Comparison of ENCODE assay signal across 1 cellular context in the genomic region with DNA sequence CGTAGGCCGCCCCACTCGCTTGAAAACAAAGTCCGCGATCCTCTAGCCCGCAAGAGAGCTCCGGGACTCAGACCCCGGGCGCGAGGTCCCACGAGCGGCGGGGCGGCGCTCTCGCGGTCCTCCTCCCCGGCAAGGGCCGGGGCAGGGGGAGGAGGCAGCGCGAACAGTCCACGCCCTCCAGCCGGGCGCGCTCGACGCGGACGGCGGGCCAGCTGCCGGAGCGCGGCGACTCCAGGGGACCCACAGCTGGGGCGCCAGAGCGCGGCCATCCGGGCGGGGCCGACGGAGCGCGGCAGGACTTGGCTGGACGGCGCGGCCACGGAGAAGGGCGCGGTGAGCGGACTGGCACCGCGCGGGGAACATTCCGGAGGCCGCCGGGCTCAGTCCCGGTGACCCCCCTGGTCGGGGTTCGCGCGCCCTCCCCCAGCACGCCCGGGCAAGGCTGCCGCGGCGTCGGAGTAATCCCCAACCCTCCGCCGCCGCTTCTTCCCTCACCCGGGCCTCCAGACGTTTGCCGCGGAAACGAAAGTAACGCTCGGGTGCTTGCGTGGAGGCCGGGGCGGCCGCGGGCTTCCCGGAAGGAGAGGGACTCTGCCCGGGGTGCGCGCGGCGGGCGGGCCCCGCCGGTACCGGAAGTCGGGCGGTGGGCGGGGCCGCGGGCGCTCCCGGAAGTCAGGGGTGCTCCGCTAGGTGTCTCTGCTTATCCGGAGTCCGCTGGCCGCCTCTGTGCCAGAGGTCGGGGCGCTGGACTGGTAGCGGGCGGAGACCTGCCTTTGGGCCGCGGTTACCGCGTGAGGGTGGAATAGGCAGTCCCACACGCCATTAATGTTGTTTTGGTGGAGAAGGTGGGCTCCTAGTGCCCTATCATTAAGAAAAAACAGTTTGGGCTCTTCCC.
TF ChIP-seq lines count a peak whose summit lies in the region.

Gene RIPK1, plus strand, starts transcription at position 166 of the 895 bp plus-strand sequence. CDS start 8,330 bp downstream, outside the sequence.

TF ChIP-seq in HepG2, 621 proteins besides CTCF, POLR2A, EP300 and RAD21 (continued from another document and continues in another):
- TF ChIP-seq GMEB2 (CRISPR knock-in tag; IDR thresholded peaks at IDR 0.05; ENCODE audit: low read depth), result peak; percentile 45; the same call in 1 of the 2 replicates
- TF ChIP-seq MAFG (CRISPR knock-in tag; IDR thresholded peaks at IDR 0.05), result no peak
- TF ChIP-seq, protein P1, sequence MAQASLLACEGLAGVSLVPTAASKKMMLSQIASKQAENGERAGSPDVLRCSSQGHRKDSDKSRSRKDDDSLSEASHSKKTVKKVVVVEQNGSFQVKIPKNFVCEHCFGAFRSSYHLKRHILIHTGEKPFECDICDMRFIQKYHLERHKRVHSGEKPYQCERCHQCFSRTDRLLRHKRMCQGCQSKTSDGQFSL (CRISPR knock-in tag; IDR thresholded peaks at IDR 0.05), result no peak; the same call in 1 of the 2 replicates
- TF ChIP-seq ATF5 (CRISPR knock-in tag; IDR thresholded peaks at IDR 0.05; ENCODE audit: low read depth), result no peak; the same call in 1 of the 2 replicates
- peak; percentile 78 for TF ChIP-seq ZEB1 (IDR thresholded peaks at IDR 0.05; ENCODE audit: insufficient replicate concordance, low read depth)
- TF ChIP-seq JDP2 (CRISPR knock-in tag; IDR thresholded peaks at IDR 0.05; ENCODE audit: borderline replicate concordance), result no peak
- TF ChIP-seq ZNF703 (CRISPR knock-in tag; IDR thresholded peaks at IDR 0.05; ENCODE audit: borderline replicate concordance), result peak; percentile 87; the same call in 1 of the 2 replicates
- peak; percentile 92; the same call in 1 of the 2 replicates for TF ChIP-seq ZIK1 (CRISPR knock-in tag; IDR thresholded peaks at IDR 0.05; ENCODE audit: borderline replicate concordance, low read depth)
- TF ChIP-seq MAF1 (CRISPR knock-in tag; IDR thresholded peaks at IDR 0.05; ENCODE audit: borderline replicate concordance), result peak; percentile 88
- no peak for TF ChIP-seq NFKBIZ (CRISPR knock-in tag; IDR thresholded peaks at IDR 0.05)
- TF ChIP-seq HOXA9 (CRISPR knock-in tag; IDR thresholded peaks at IDR 0.05; ENCODE audit: borderline replicate concordance), result 0 out of 2 replicates have a peak, but pooled peaks have one; percentile 62
- no peak; the same call in 1 of the 2 replicates for TF ChIP-seq MTERF4 (CRISPR knock-in tag; IDR thresholded peaks at IDR 0.05)
- TF ChIP-seq ZSCAN22 (CRISPR knock-in tag; IDR thresholded peaks at IDR 0.05), result no peak
- TF ChIP-seq KLF12 (CRISPR knock-in tag; IDR thresholded peaks at IDR 0.05; ENCODE audit: borderline replicate concordance), result peak; percentile 96
- TF ChIP-seq BCL6 (CRISPR knock-in tag; IDR thresholded peaks at IDR 0.05), result 0 out of 2 replicates have a peak, but pooled peaks have one; percentile 21
- no peak for TF ChIP-seq NFRKB (IDR thresholded peaks at IDR 0.05)
- peak; percentile 97; the same call in 1 of the 2 replicates for TF ChIP-seq ELF4 (CRISPR knock-in tag; IDR thresholded peaks at IDR 0.05; ENCODE audit: borderline replicate concordance)
- TF ChIP-seq KLF16 (CRISPR knock-in tag; IDR thresholded peaks at IDR 0.05), result peak; percentile 15 to 80; a peak in 1 of 4 replicates
- TF ChIP-seq ZNF792 (CRISPR knock-in tag; IDR thresholded peaks at IDR 0.05), result no peak; the same call in 1 of the 2 replicates
- TF ChIP-seq CREM (IDR thresholded peaks at IDR 0.05), result 0 out of 2 replicates have a peak, but pooled peaks have one; percentile 10
- TF ChIP-seq CREM (CRISPR knock-in tag; IDR thresholded peaks at IDR 0.05), result no peak
- 0 out of 2 replicates have a peak, but pooled peaks have one; percentile 49 for TF ChIP-seq RORA (CRISPR knock-in tag; IDR thresholded peaks at IDR 0.05)
- TF ChIP-seq NFATC3 (CRISPR knock-in tag; IDR thresholded peaks at IDR 0.05), result 0 out of 2 replicates have a peak, but pooled peaks have one; percentile 91
- TF ChIP-seq ZNF235 (CRISPR knock-in tag; IDR thresholded peaks at IDR 0.05; ENCODE audit: borderline replicate concordance), result no peak
- TF ChIP-seq SNAI1 (CRISPR knock-in tag; IDR thresholded peaks at IDR 0.05; ENCODE audit: borderline replicate concordance), result peak; percentile 68; the same call in 1 of the 2 replicates
- no peak; the same call in 1 of the 2 replicates for TF ChIP-seq ZNF180 (CRISPR knock-in tag; IDR thresholded peaks at IDR 0.05; ENCODE audit: borderline replicate concordance, low read depth)
- no peak for TF ChIP-seq ZFP37 (CRISPR knock-in tag; IDR thresholded peaks at IDR 0.05; ENCODE audit: borderline replicate concordance)
- TF ChIP-seq HOXA5 (CRISPR knock-in tag; IDR thresholded peaks at IDR 0.05), result peak; percentile 87; the same call in 1 of the 2 replicates
- TF ChIP-seq NFIC (IDR thresholded peaks at IDR 0.05; ENCODE audit: low read length), result peak; percentile 33; the same call in 1 of the 2 replicates
- peak; percentile 88 for TF ChIP-seq THAP11 (CRISPR knock-in tag; IDR thresholded peaks at IDR 0.05)
- peak; percentile 75; the same call in 1 of the 2 replicates for TF ChIP-seq BATF2 (CRISPR knock-in tag; IDR thresholded peaks at IDR 0.05)
- TF ChIP-seq, protein P2, sequence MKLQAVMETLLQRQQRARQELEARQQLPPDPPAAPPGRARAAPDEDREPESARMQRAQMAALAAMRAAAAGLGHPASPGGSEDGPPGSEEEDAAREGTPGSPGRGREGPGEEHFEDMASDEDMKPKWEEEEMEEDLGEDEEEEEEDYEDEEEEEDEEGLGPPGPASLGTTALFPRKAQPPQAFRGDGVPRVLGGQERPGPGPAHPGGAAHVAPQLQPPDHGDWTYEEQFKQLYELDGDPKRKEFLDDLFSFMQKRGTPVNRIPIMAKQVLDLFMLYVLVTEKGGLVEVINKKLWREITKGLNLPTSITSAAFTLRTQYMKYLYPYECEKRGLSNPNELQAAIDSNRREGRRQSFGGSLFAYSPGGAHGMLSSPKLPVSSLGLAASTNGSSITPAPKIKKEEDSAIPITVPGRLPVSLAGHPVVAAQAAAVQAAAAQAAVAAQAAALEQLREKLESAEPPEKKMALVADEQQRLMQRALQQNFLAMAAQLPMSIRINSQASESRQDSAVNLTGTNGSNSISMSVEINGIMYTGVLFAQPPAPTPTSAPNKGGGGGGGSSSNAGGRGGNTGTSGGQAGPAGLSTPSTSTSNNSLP (IDR thresholded peaks at IDR 0.05; ENCODE audit: low read depth, low read length), result no peak
- peak; percentile 82; the same call in 1 of the 2 replicates for TF ChIP-seq ZNF614 (CRISPR knock-in tag; IDR thresholded peaks at IDR 0.05; ENCODE audit: borderline replicate concordance)
- TF ChIP-seq ZNF260 (CRISPR knock-in tag; IDR thresholded peaks at IDR 0.05; ENCODE audit: borderline replicate concordance, low read depth), result no peak
- TF ChIP-seq, protein P3, sequence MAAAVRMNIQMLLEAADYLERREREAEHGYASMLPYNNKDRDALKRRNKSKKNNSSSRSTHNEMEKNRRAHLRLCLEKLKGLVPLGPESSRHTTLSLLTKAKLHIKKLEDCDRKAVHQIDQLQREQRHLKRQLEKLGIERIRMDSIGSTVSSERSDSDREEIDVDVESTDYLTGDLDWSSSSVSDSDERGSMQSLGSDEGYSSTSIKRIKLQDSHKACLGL (CRISPR knock-in tag; IDR thresholded peaks at IDR 0.05), result peak; percentile 83
- 0 out of 2 replicates have a peak, but pooled peaks have one; percentile 28 for TF ChIP-seq ZNF205 (CRISPR knock-in tag; IDR thresholded peaks at IDR 0.05)
- TF ChIP-seq ZNF33B (CRISPR knock-in tag; IDR thresholded peaks at IDR 0.05), result peak; percentile 83; the same call in 1 of the 2 replicates
- no peak; the same call in none of the 2 replicates for TF ChIP-seq ZNF234 (CRISPR knock-in tag; conservative IDR thresholded peaks at IDR 0.05)
- peak; percentile 15 for TF ChIP-seq ATF3 (CRISPR knock-in tag; IDR thresholded peaks at IDR 0.05)
- no peak for TF ChIP-seq ZNF30 (CRISPR knock-in tag; IDR thresholded peaks at IDR 0.05)
- TF ChIP-seq SRSF1 (optimal IDR thresholded peaks at IDR 0.05; ENCODE audit: low read depth, low read length), result peak; percentile 77
- TF ChIP-seq MEIS1 (CRISPR knock-in tag; IDR thresholded peaks at IDR 0.05; ENCODE audit: borderline replicate concordance), result no peak; the same call in 1 of the 2 replicates
- TF ChIP-seq FOXK1 (CRISPR knock-in tag; IDR thresholded peaks at IDR 0.05; ENCODE audit: borderline replicate concordance, low read depth), result peak; percentile 48; the same call in 1 of the 2 replicates
- peak; percentile 99 for TF ChIP-seq BCL3 (CRISPR knock-in tag; IDR thresholded peaks at IDR 0.05)
- 0 out of 2 replicates have a peak, but pooled peaks have one; percentile 21 for TF ChIP-seq ZNF713 (CRISPR knock-in tag; IDR thresholded peaks at IDR 0.05)
- TF ChIP-seq, protein P4, sequence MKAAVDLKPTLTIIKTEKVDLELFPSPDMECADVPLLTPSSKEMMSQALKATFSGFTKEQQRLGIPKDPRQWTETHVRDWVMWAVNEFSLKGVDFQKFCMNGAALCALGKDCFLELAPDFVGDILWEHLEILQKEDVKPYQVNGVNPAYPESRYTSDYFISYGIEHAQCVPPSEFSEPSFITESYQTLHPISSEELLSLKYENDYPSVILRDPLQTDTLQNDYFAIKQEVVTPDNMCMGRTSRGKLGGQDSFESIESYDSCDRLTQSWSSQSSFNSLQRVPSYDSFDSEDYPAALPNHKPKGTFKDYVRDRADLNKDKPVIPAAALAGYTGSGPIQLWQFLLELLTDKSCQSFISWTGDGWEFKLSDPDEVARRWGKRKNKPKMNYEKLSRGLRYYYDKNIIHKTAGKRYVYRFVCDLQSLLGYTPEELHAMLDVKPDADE (CRISPR knock-in tag; IDR thresholded peaks at IDR 0.05), result no peak
- no peak for TF ChIP-seq STAT5B (CRISPR knock-in tag; IDR thresholded peaks at IDR 0.05)
- TF ChIP-seq MZF1 (CRISPR knock-in tag; IDR thresholded peaks at IDR 0.05; ENCODE audit: borderline replicate concordance), result no peak
- peak; percentile 68; the same call in 1 of the 2 replicates for TF ChIP-seq TOPORS (CRISPR knock-in tag; IDR thresholded peaks at IDR 0.05)
- TF ChIP-seq ETV6 (CRISPR knock-in tag; conservative IDR thresholded peaks at IDR 0.05), result peak; percentile 98
- TF ChIP-seq SIX1 (CRISPR knock-in tag; IDR thresholded peaks at IDR 0.05; ENCODE audit: borderline replicate concordance), result no peak; the same call in 1 of the 2 replicates
- peak; percentile 61 for TF ChIP-seq HCFC1 (IDR thresholded peaks at IDR 0.05; ENCODE audit: low read depth, low read length)
- peak; percentile 93 for TF ChIP-seq RBM39 (IDR thresholded peaks at IDR 0.05; ENCODE audit: low read depth, low read length, poor library complexity, severe bottlenecking)
- TF ChIP-seq ARID2 (CRISPR knock-in tag; IDR thresholded peaks at IDR 0.05; ENCODE audit: borderline replicate concordance), result peak; percentile 60; the same call in 1 of the 2 replicates
- peak; percentile 79; the same call in 2 of the 3 replicates for TF ChIP-seq MXI1 (IDR thresholded peaks at IDR 0.05; ENCODE audit: borderline replicate concordance, low read depth, low read length)
- TF ChIP-seq CC2D1A (CRISPR knock-in tag; IDR thresholded peaks at IDR 0.05), result no peak
- TF ChIP-seq NONO (IDR thresholded peaks at IDR 0.05), result no peak
- TF ChIP-seq NONO (CRISPR knock-in tag; conservative IDR thresholded peaks at IDR 0.05), result peak; percentile 93
- peak; percentile 39 for TF ChIP-seq IKZF5 (CRISPR knock-in tag; IDR thresholded peaks at IDR 0.05)
- no peak for TF ChIP-seq FOSL2 (CRISPR knock-in tag; IDR thresholded peaks at IDR 0.05)
